ENCODE assay signal across 8 cellular contexts in genomic region chr22:20392983-20393704, GRCh38. TPM values are rescaled to one million over a fixed set of nuclear protein-coding genes. Genes with fewer than 3 reads are reported as not detected.
DNase-seq lines count a peak whose midpoint lies in the region; ATAC-seq and TF ChIP-seq lines count a peak whose summit lies in the region.

No MANE protein-coding gene starts in this region.

- peak overlapping the region; percentile 86 for H3K4me3 Mint-ChIP-seq in activated T-cell treated with anti-CD3 and anti-CD28 coated beads, Interleukin-2, amount 50 U/mL, for 24 hours

- TF ChIP-seq CTCF in astrocyte of the spinal cord (IDR thresholded peaks at IDR 0.05; ENCODE audit: low read depth, low read length) (no peak), lower leg skin (IDR thresholded peaks at IDR 0.05) (no peak), tibial artery (IDR thresholded peaks at IDR 0.05) (no peak)

- H3K9me3 ChIP-seq in tibial artery, result no peaks in the 10 kb centered on the region

- in situ Hi-C loops in astrocyte of the spinal cord (cut with HindIII; ENCODE audit: low sequenced_read_pairs), result no loop called here

- DNase-seq in activated T-cell treated with anti-CD3 and anti-CD28 coated beads, Interleukin-2, amount 50 U/mL, for 24 hours, result no peak
- no peak for DNase-seq in activated T-cell treated with anti-CD3 and anti-CD28 coated beads, Interleukin-2, amount 50 U/mL, for 48 hours
- no peak for DNase-seq in astrocyte of the spinal cord (ENCODE audit: low read depth, low spot score)
- peak in 1 of 2 donors; percentile 64 for DNase-seq in lower leg skin (ENCODE audit: low spot score in 2 of 2)
- DNase-seq in tibial artery, result no peak
- no peak for DNase-seq in NAMALWA (ENCODE audit: low spot score)

- H3K27me3 Mint-ChIP-seq in activated T-cell treated with anti-CD3 and anti-CD28 coated beads, Interleukin-2, amount 50 U/mL, for 24 hours, result no peaks in the 10 kb centered on the region

- 92 to 96% methylated on average over 20 to 23 of the region's 23 CpGs for WGBS in lower leg skin, 2 donors

- no peaks in the 10 kb centered on the region for H3K9me3 Mint-ChIP-seq in activated T-cell treated with anti-CD3 and anti-CD28 coated beads, Interleukin-2, amount 50 U/mL, for 24 hours

- H3K4me1 Mint-ChIP-seq in activated T-cell treated with anti-CD3 and anti-CD28 coated beads, Interleukin-2, amount 50 U/mL, for 24 hours (ENCODE audit: low read depth), result peaks cover 34% of the 10 kb centered on the region

- no peaks in the 10 kb centered on the region for H3K27me3 ChIP-seq in tibial artery

- no peak for TF ChIP-seq POLR2A in lower leg skin (IDR thresholded peaks at IDR 0.05)

- ATAC-seq in HG03139 (IDR thresholded peaks at IDR 0.05; ENCODE audit: unreplicated experiment) (no peak), GM21526 (IDR thresholded peaks at IDR 0.05; ENCODE audit: low FRiP score, unreplicated experiment) (no peak)

- H3K27ac Mint-ChIP-seq in activated T-cell treated with anti-CD3 and anti-CD28 coated beads, Interleukin-2, amount 50 U/mL, for 24 hours, result peak overlapping the region; percentile 91

- peak overlapping the region; percentile 77 to 84 for H3K27ac ChIP-seq in tibial artery

- no peaks in the 10 kb centered on the region for H3K36me3 ChIP-seq in tibial artery

- H3K4me3 ChIP-seq in astrocyte of the spinal cord (ENCODE audit: low read depth, low read length) (peak overlapping the region; percentile 78), lower leg skin (ENCODE audit: low read depth, poor library complexity, severe bottlenecking) (peak overlapping the region; percentile 59), tibial artery (peak overlapping the region; percentile 80 to 94)

- peaks cover 0 to 24% (median 15%) of the 10 kb centered on the region in 4 donors for H3K4me1 ChIP-seq in tibial artery

- intact Hi-C loops in lower leg skin (cut with DNase I; ENCODE audit: low total_unique reads), result no loop called here
- intact Hi-C loops in tibial artery (cut with DNase I; ENCODE audit: low total_unique reads), result no loop called here

- peaks cover 8% of the 10 kb centered on the region for H3K36me3 Mint-ChIP-seq in activated T-cell treated with anti-CD3 and anti-CD28 coated beads, Interleukin-2, amount 50 U/mL, for 24 hours (ENCODE audit: low read depth)

RNA-seq across cellular contexts. Expression of gene ZNF74, which starts 0.8 kb away (rescaled TPM):
- total RNA-seq in lower leg skin, result 10 to 100 TPM; 11.3 to 13.2 (median 11.5) TPM

RNA-seq across cellular contexts. Expression of gene SCARF2, which starts 44.5 kb away (rescaled TPM):
- 1 to 10 TPM; 6.1 to 9.6 (median 8.4) TPM for total RNA-seq in lower leg skin
